Comparison of ENCODE assay signal across 1 cellular context in genomic region chr15:68352401-68353062, GRCh38.
TF ChIP-seq lines count a peak whose summit lies in the region.

No MANE protein-coding gene starts in this region.

TF ChIP-seq in HepG2, 621 proteins besides CTCF, POLR2A, EP300 and RAD21 (continued from another document):
- TF ChIP-seq, protein P1, sequence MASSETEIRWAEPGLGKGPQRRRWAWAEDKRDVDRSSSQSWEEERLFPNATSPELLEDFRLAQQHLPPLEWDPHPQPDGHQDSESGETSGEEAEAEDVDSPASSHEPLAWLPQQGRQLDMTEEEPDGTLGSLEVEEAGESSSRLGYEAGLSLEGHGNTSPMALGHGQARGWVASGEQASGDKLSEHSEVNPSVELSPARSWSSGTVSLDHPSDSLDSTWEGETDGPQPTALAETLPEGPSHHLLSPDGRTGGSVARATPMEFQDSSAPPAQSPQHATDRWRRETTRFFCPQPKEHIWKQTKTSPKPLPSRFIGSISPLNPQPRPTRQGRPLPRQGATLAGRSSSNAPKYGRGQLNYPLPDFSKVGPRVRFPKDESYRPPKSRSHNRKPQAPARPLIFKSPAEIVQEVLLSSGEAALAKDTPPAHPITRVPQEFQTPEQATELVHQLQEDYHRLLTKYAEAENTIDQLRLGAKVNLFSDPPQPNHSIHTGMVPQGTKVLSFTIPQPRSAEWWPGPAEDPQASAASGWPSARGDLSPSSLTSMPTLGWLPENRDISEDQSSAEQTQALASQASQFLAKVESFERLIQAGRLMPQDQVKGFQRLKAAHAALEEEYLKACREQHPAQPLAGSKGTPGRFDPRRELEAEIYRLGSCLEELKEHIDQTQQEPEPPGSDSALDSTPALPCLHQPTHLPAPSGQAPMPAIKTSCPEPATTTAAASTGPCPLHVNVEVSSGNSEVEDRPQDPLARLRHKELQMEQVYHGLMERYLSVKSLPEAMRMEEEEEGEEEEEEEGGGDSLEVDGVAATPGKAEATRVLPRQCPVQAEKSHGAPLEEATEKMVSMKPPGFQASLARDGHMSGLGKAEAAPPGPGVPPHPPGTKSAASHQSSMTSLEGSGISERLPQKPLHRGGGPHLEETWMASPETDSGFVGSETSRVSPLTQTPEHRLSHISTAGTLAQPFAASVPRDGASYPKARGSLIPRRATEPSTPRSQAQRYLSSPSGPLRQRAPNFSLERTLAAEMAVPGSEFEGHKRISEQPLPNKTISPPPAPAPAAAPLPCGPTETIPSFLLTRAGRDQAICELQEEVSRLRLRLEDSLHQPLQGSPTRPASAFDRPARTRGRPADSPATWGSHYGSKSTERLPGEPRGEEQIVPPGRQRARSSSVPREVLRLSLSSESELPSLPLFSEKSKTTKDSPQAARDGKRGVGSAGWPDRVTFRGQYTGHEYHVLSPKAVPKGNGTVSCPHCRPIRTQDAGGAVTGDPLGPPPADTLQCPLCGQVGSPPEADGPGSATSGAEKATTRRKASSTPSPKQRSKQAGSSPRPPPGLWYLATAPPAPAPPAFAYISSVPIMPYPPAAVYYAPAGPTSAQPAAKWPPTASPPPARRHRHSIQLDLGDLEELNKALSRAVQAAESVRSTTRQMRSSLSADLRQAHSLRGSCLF (CRISPR knock-in tag; IDR thresholded peaks at IDR 0.05; ENCODE audit: borderline replicate concordance): no peak
- no peak for TF ChIP-seq CERS6 (CRISPR knock-in tag; IDR thresholded peaks at IDR 0.05)
- TF ChIP-seq, protein P2, sequence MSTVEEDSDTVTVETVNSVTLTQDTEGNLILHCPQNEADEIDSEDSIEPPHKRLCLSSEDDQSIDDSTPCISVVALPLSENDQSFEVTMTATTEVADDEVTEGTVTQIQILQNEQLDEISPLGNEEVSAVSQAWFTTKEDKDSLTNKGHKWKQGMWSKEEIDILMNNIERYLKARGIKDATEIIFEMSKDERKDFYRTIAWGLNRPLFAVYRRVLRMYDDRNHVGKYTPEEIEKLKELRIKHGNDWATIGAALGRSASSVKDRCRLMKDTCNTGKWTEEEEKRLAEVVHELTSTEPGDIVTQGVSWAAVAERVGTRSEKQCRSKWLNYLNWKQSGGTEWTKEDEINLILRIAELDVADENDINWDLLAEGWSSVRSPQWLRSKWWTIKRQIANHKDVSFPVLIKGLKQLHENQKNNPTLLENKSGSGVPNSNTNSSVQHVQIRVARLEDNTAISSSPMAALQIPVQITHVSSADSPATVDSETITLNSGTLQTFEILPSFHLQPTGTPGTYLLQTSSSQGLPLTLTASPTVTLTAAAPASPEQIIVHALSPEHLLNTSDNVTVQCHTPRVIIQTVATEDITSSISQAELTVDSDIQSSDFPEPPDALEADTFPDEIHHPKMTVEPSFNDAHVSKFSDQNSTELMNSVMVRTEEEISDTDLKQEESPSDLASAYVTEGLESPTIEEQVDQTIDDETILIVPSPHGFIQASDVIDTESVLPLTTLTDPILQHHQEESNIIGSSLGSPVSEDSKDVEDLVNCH (CRISPR knock-in tag; IDR thresholded peaks at IDR 0.05): no peak
